18 cellular contexts compared by ENCODE assay signal in the genomic region with DNA sequence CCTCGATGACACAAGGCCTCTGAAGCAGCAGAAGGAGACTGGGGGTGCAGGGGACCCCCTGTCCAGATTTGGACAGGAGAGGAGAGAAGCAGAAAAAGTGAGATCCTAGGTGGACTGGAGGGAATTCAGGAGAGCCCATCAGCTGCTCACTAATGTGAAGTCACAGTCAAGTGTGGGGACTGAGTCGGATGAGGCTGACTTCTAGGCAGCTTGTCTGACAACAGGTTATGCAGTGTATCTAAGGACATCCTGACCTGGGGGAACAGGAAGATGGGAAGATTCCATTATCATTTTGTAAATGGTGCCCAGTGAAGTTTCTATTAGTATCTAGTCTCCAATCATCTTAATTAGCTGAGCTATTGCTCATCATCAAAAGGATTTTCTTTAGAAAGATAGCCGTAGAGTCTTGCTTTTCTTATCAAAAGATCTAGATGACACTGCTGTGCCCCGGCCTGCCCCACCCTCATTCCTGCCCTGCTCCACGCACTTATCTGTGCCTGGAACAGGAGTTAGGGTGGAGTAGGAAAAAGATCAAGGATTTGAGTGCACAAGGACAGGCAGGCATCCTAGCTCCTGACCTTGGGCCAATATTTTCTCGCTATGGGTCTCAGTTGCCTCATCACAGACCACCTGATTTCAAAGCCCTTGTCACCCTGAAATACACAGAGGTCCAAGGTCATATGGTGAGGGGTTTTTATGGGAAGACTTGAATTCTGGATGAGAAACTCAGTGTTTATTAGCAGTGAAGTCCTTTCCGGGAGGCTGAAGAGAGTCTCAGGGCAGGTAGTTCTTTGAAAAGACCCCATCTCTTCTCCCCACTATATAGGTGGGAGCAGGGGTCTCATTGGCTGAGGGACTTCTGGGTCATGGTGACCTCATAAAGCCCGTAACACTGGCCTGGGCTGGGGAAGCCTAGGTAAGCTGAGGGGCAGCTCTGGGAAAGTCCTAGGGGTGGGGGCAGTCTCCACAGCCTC. TPM values are rescaled to one million over a fixed set of nuclear protein-coding genes. Genes with fewer than 3 reads are reported as not detected.
"Had no signal": no experiment of that assay in that cellular context is flagged by ENCODE, and none has a peak within 500 bp of the region (broad histone marks: within the 10 kb centered on the region; RNA-seq: fewer than 3 reads in every experiment).

A gene (plus strand): TSS at position 924 of the 974 bp plus-strand sequence. CDS start 11,141 bp downstream, outside the sequence.

- H3K4me3 ChIP-seq: adrenal gland, coronary artery, lung, pancreas had no signal

- H3K9me3 ChIP-seq: pancreas had no signal

- H3K27me3 ChIP-seq: adrenal gland, pancreas had no signal

- DNase-seq: activated CD4-positive, alpha-beta memory T cell treated with anti-CD3 and anti-CD28 coated beads for 36 hours; activated CD4-positive, alpha-beta T cell treated with anti-CD3 and anti-CD28 coated beads for 36 hours; activated CD8-positive, alpha-beta memory T cell treated with anti-CD3 and anti-CD28 coated beads, Interleukin-2, amount 10 ng/mL, durations not matched to agents 7 days and 5 days; activated effector memory CD4-positive, alpha-beta T cell treated with Interleukin-2 at 50 U/mL for 16 hours; activated T-cell treated with anti-CD3 and anti-CD28 coated beads, Interleukin-2, amount 50 U/mL, for 24 hours; central memory CD4-positive, alpha-beta T cell; effector CD8-positive, alpha-beta T cell; foreskin keratinocyte; midbrain; naive B cell; pancreas; T-helper 17 cell; WERI-Rb-1 had no signal

- H3K27ac Mint-ChIP-seq: activated CD4-positive, alpha-beta memory T cell treated with anti-CD3 and anti-CD28 coated beads for 36 hours; activated CD4-positive, alpha-beta T cell treated with anti-CD3 and anti-CD28 coated beads for 36 hours; activated CD8-positive, alpha-beta memory T cell treated with anti-CD3 and anti-CD28 coated beads, Interleukin-2, amount 10 ng/mL, durations not matched to agents 7 days and 5 days; activated naive CD4-positive, alpha-beta T cell treated with anti-CD3 and anti-CD28 coated beads, Interleukin-2, amount 50 U/mL, for 24 hours; activated T-cell treated with anti-CD3 and anti-CD28 coated beads, Interleukin-2, amount 50 U/mL, for 24 hours; stimulated activated effector memory CD8-positive, alpha-beta T cell treated with anti-CD3 and anti-CD28 coated beads, Interleukin-12 subunit alpha, Interleukin-12 subunit beta, amount 100 ng/mL, for 72 hours; T-helper 17 cell had no signal

- H3K36me3 Mint-ChIP-seq: stimulated activated effector memory CD8-positive, alpha-beta T cell treated with anti-CD3 and anti-CD28 coated beads, Interleukin-12 subunit alpha, Interleukin-12 subunit beta, amount 100 ng/mL, for 72 hours had no signal

- H3K27ac ChIP-seq: adrenal gland, coronary artery, foreskin keratinocyte, pancreas, WERI-Rb-1 had no signal

- H3K27me3 Mint-ChIP-seq: activated T-cell treated with anti-CD3 and anti-CD28 coated beads, Interleukin-2, amount 50 U/mL, for 24 hours had no signal

- H3K4me1 Mint-ChIP-seq: activated CD4-positive, alpha-beta T cell treated with anti-CD3 and anti-CD28 coated beads for 36 hours; activated CD8-positive, alpha-beta memory T cell treated with anti-CD3 and anti-CD28 coated beads, Interleukin-2, amount 10 ng/mL, durations not matched to agents 7 days and 5 days; activated naive CD4-positive, alpha-beta T cell treated with anti-CD3 and anti-CD28 coated beads, Interleukin-2, amount 50 U/mL, for 24 hours; naive B cell; stimulated activated effector memory CD8-positive, alpha-beta T cell treated with anti-CD3 and anti-CD28 coated beads, Interleukin-12 subunit alpha, Interleukin-12 subunit beta, amount 100 ng/mL, for 72 hours; T-helper 17 cell had no signal

- H3K4me3 Mint-ChIP-seq: activated CD4-positive, alpha-beta memory T cell treated with anti-CD3 and anti-CD28 coated beads for 36 hours; activated CD4-positive, alpha-beta T cell treated with anti-CD3 and anti-CD28 coated beads for 36 hours; activated CD8-positive, alpha-beta memory T cell treated with anti-CD3 and anti-CD28 coated beads, Interleukin-2, amount 10 ng/mL, durations not matched to agents 7 days and 5 days; activated naive CD4-positive, alpha-beta T cell treated with anti-CD3 and anti-CD28 coated beads, Interleukin-2, amount 50 U/mL, for 24 hours; activated T-cell treated with anti-CD3 and anti-CD28 coated beads, Interleukin-2, amount 50 U/mL, for 24 hours; stimulated activated effector memory CD8-positive, alpha-beta T cell treated with anti-CD3 and anti-CD28 coated beads, Interleukin-12 subunit alpha, Interleukin-12 subunit beta, amount 100 ng/mL, for 72 hours; T-helper 17 cell had no signal

- H3K4me1 ChIP-seq: foreskin keratinocyte, pancreas had no signal

- ATAC-seq: activated CD4-positive, alpha-beta T cell treated with anti-CD3 and anti-CD28 coated beads for 36 hours; activated CD8-positive, alpha-beta memory T cell treated with anti-CD3 and anti-CD28 coated beads, Interleukin-2, amount 10 ng/mL, durations not matched to agents 7 days and 5 days; foreskin keratinocyte; pancreas; stimulated activated effector memory CD8-positive, alpha-beta T cell treated with anti-CD3 and anti-CD28 coated beads, Interleukin-12 subunit alpha, Interleukin-12 subunit beta, amount 100 ng/mL, for 72 hours; T-helper 17 cell had no signal

- H3K36me3 ChIP-seq: adrenal gland, pancreas, WERI-Rb-1 had no signal

RNA-seq across cellular contexts. Expression of the gene that starts here (rescaled TPM):
- total RNA-seq: activated CD8-positive, alpha-beta memory T cell treated with anti-CD3 and anti-CD28 coated beads, Interleukin-2, amount 10 ng/mL, durations not matched to agents 7 days and 5 days; foreskin keratinocyte had no signal
- polyA plus RNA-seq: foreskin keratinocyte had no signal
